ENCODE assay signal across 20 cellular contexts in genomic region chr1:108785264-108785663, GRCh38. TPM values are rescaled to one million over a fixed set of nuclear protein-coding genes. Genes with fewer than 3 reads are reported as not detected.
A peak's percentile ranks its signal among the peaks of the same experiment; 100 is the strongest.
DNase-seq lines count a peak whose midpoint lies in the region; FAIRE-seq and TF ChIP-seq lines count a peak whose summit lies in the region.
"Had no signal": no experiment of that assay in that cellular context is flagged by ENCODE, and none has a peak within 500 bp of the region (broad histone marks: within the 10 kb centered on the region; RNA-seq: fewer than 3 reads in every experiment).

No MANE protein-coding gene starts in this region.

- H3K9ac ChIP-seq in endodermal cell (ENCODE audit: extremely low read depth, low read length, poor library complexity, severe bottlenecking) (no peak overlapping the region), kidney (ENCODE audit: low read length in 2 of 2) (no peak overlapping the region)
- H3K9ac ChIP-seq: BLaER1, GM23248 had no signal

- FAIRE-seq in kidney (lab: Jason Lieb, UNC) = no peak
- FAIRE-seq: H54, HTR-8/SVneo had no signal

- H3K4me1 Mint-ChIP-seq in endodermal cell = no peaks in the 10 kb centered on the region
- no peaks in the 10 kb centered on the region for H3K4me1 Mint-ChIP-seq in CD14-positive monocyte
- H3K4me1 Mint-ChIP-seq: IgD-negative memory B cell had no signal

- H3K4me3 ChIP-seq in HEK293 (ENCODE audit: low read depth, low read length) (no peak overlapping the region), endodermal cell (ENCODE audit: low read length) (peak overlapping the region; percentile 63), iPS DF 6.9 (ENCODE audit: low read length) (no peak overlapping the region), kidney (ENCODE audit: low read length in 2 of 2) (no peak overlapping the region)
- H3K4me3 ChIP-seq: BLaER1, GM23248 had no signal

- POLR2A ChIA-PET in HEK293 (lab: Yijun Ruan, JAX) = no interaction called here

- H3K27ac Mint-ChIP-seq in endodermal cell (no peak overlapping the region), CD14-positive monocyte (no peak overlapping the region)
- H3K27ac Mint-ChIP-seq: CD8-positive, alpha-beta T cell; HFFc6 had no signal

- TF ChIP-seq CTCF in HEK293 (tag by site-specific recombination; IDR thresholded peaks at IDR 0.05) (no peak), endodermal cell (conservative IDR thresholded peaks at IDR 0.05) (no peak), CD14-positive monocyte (IDR thresholded peaks at IDR 0.05) (no peak), kidney (IDR thresholded peaks at IDR 0.05; ENCODE audit: borderline replicate concordance, extremely low read depth, insufficient read depth) (no peak)

- H3K36me3 Mint-ChIP-seq in endodermal cell (ENCODE audit: low read depth) (peaks cover 96% of the 10 kb centered on the region), CD14-positive monocyte (peaks cover 83 to 98% of the 10 kb centered on the region in 2 donors)

- WGBS in endodermal cell (ENCODE audit: insufficient coverage in 1 of 2, insufficient read length in 1 of 2), 2 experiments = 93 to 96% methylated on average over 5 to 6 of the region's 6 CpGs
- no CpG with 5 or more reads among the region's 6 CpGs for WGBS in iPS DF 6.9 (ENCODE audit: insufficient coverage, insufficient read length)

- CTCF ChIA-PET in HEK293 (lab: Yijun Ruan, JAX) = no interaction called here

- no peaks in the 10 kb centered on the region for H3K9me3 ChIP-seq in HEK293 (ENCODE audit: control insufficient read depth, insufficient read depth, low read depth, low read length)
- H3K9me3 ChIP-seq in endodermal cell (ENCODE audit: control insufficient read depth, low read length) = peaks cover 74% of the 10 kb centered on the region
- H3K9me3 ChIP-seq in iPS DF 6.9 (ENCODE audit: control insufficient read depth, insufficient read depth, low read length) = peaks cover 2% of the 10 kb centered on the region
- H3K9me3 ChIP-seq in kidney (ENCODE audit: control insufficient read depth in 1 of 2, low read length in 2 of 2) = peaks cover 0 to 9% of the 10 kb centered on the region in 2 donors

- H3K36me3 ChIP-seq in HEK293 (ENCODE audit: control insufficient read depth in 2 of 2, insufficient read depth in 1 of 2, low read length in 2 of 2) (peaks cover 0 to 55% of the 10 kb centered on the region in 2 experiments; a peak in 2 of 3 replicates), endodermal cell (ENCODE audit: control insufficient read depth, insufficient read depth, low read length) (peaks cover 77% of the 10 kb centered on the region), iPS DF 6.9 (ENCODE audit: control insufficient read depth, insufficient read depth, low read length) (peaks cover 11% of the 10 kb centered on the region), kidney (ENCODE audit: control insufficient read depth in 1 of 2, insufficient read depth in 2 of 2, low read length in 2 of 2) (peaks cover 18 to 23% of the 10 kb centered on the region in 2 donors)

- H3K4me3 Mint-ChIP-seq in endodermal cell (no peak overlapping the region), CD14-positive monocyte (no peak overlapping the region)
- H3K4me3 Mint-ChIP-seq: CD8-positive, alpha-beta T cell; HFFc6 had no signal

- no peaks in the 10 kb centered on the region for H3K27me3 ChIP-seq in endodermal cell (ENCODE audit: control insufficient read depth, insufficient read depth, low read length, poor library complexity, severe bottlenecking)
- H3K27me3 ChIP-seq in iPS DF 6.9 (ENCODE audit: control insufficient read depth, insufficient read depth, low read length) = no peaks in the 10 kb centered on the region
- H3K27me3 ChIP-seq: BLaER1 had no signal

- H3K27ac ChIP-seq in HEK293 (ENCODE audit: extremely low read depth, low read depth, low read length) (no peak overlapping the region), endodermal cell (ENCODE audit: low read depth, low read length) (no peak overlapping the region), iPS DF 6.9 (ENCODE audit: low read length) (no peak overlapping the region), kidney (ENCODE audit: low read depth in 2 of 2, low read length in 2 of 2) (no peak overlapping the region)
- H3K27ac ChIP-seq: 22Rv1, BLaER1, GM23248 had no signal

- peak; percentile 4 for DNase-seq in DMS53 (lab: John Stamatoyannopoulos, UW)
- no peak for DNase-seq in DMS53 treated with DMSO at 0.1 percent for 48 hours (lab: John Stamatoyannopoulos, UW; ENCODE audit: unreplicated experiment)
- DNase-seq in endodermal cell = peak; percentile 50
- DNase-seq in iPS DF 6.9 (ENCODE audit: low read depth, low spot score) = peak; percentile 4
- DNase-seq in CD14-positive monocyte (ENCODE audit: low spot score) = no peak
- DNase-seq in kidney = no peak
- no peak for DNase-seq in pons (ENCODE audit: low spot score)
- DNase-seq: Calu3; CD8-positive, alpha-beta T cell; GF-D8; GM23248; HCEC 1CT; HFFc6; KG1 had no signal

- H3K4me1 ChIP-seq in HEK293 (ENCODE audit: control insufficient read depth, insufficient read depth, low read length) = no peaks in the 10 kb centered on the region
- H3K4me1 ChIP-seq in endodermal cell (ENCODE audit: control insufficient read depth, insufficient read depth, low read length) = no peaks in the 10 kb centered on the region
- H3K4me1 ChIP-seq in iPS DF 6.9 (ENCODE audit: control insufficient read depth, insufficient read depth, low read length) = no peaks in the 10 kb centered on the region
- H3K4me1 ChIP-seq in kidney (ENCODE audit: control insufficient read depth in 1 of 2, insufficient read depth in 1 of 2, low read depth in 1 of 2, low read length in 2 of 2) = no peaks in the 10 kb centered on the region
- H3K4me1 ChIP-seq: BLaER1 had no signal

- intact Hi-C loops in CD14-positive monocyte (cut with micrococcal nuclease) = no loop called here
- intact Hi-C loops in kidney (cut with DNase I) = no loop called here

- H3K27me3 Mint-ChIP-seq in endodermal cell (ENCODE audit: insufficient read depth) (no peaks in the 10 kb centered on the region), CD14-positive monocyte (ENCODE audit: low read depth in 3 of 3) (no peaks in the 10 kb centered on the region)
- H3K27me3 Mint-ChIP-seq: IgD-negative memory B cell had no signal

- peaks cover 64% of the 10 kb centered on the region for H3K9me3 Mint-ChIP-seq in endodermal cell
- H3K9me3 Mint-ChIP-seq in CD14-positive monocyte = peaks cover 17 to 27% (median 24%) of the 10 kb centered on the region in 7 donors

TF ChIP-seq in HEK293, 187 proteins besides CTCF, POLR2A, EP300 and RAD21:
- TF ChIP-seq ELK4 (IDR thresholded peaks at IDR 0.05; ENCODE audit: borderline replicate concordance, low read depth, low read length) = no peak
- no peak for TF ChIP-seq ZNF501 (tag by site-specific recombination; IDR thresholded peaks at IDR 0.05)
- TF ChIP-seq ZNF585B (tag by site-specific recombination; IDR thresholded peaks at IDR 0.05) = peak; percentile 99
- peak; percentile 81 for TF ChIP-seq SETDB1 (IDR thresholded peaks at IDR 0.05; ENCODE audit: insufficient read length, low read length)
- no peak for TF ChIP-seq SCRT2 (tag by site-specific recombination; IDR thresholded peaks at IDR 0.05)
- no peak for TF ChIP-seq ZNF639 (tag by site-specific recombination; IDR thresholded peaks at IDR 0.05)
- TF ChIP-seq GLIS2 (tag by site-specific recombination; IDR thresholded peaks at IDR 0.05) = no peak

RNA-seq across cellular contexts. Expression of gene STXBP3, which starts 38.8 kb away (rescaled TPM):
- 10 to 100 TPM; 37.4 to 38.5 TPM for total RNA-seq in endodermal cell
- 43.5 TPM for polyA plus RNA-seq in endodermal cell (2013, experiment 1 of 2)
- 51.4 TPM for polyA plus RNA-seq in endodermal cell (2013, experiment 2 of 2)
- 10 to 100 TPM; 48.3 to 56.2 TPM for polyA plus RNA-seq in CD14-positive monocyte
- 61.4 TPM for total RNA-seq in kidney
- polyA plus RNA-seq in kidney (ENCODE audit: insufficient read depth, low read depth, low replicate concordance) = 26.0 TPM

Comparison
In these comparisons a context has a peak if more than half of its experiments do, and no peak if none do; other contexts are left out.
1. DNase-seq: peak in DMS53 (single experiment), endodermal cell (single experiment) and iPS DF 6.9 (single experiment); none in DMS53 treated with DMSO at 0.1 percent for 48 hours (single experiment), CD14-positive monocyte (single experiment), kidney (single experiment) and pons (single experiment).